14 cellular contexts compared by ENCODE assay signal in genomic region chr3:71425491-71426071, GRCh38.
DNase-seq lines count a peak whose midpoint lies in the region; ATAC-seq, FAIRE-seq and TF ChIP-seq lines count a peak whose summit lies in the region.
"Had no signal": no experiment of that assay in that cellular context is flagged by ENCODE, and none has a peak within 500 bp of the region (broad histone marks: within the 10 kb centered on the region; RNA-seq: fewer than 3 reads in every experiment).

No MANE protein-coding gene starts in this region.

- no peak for ATAC-seq in T-cell (replicated peaks in 1 of 4)
- no peak for ATAC-seq in WTC11

- H3K4me1 Mint-ChIP-seq in T-cell: peaks cover 93 to 98% (median 96%) of the 10 kb centered on the region in 3 donors
- H3K4me1 Mint-ChIP-seq in WTC11: peaks cover 26% of the 10 kb centered on the region

- peak overlapping the region in 1 of 3 donors; percentile 40 for H3K4me3 Mint-ChIP-seq in T-cell
- H3K4me3 Mint-ChIP-seq in WTC11: no peak overlapping the region

- POLR2A ChIA-PET in T-cell (lab: Charles Lee) (interaction anchor here (0.5 to 1.1 kb wide), 5 partner anchors 8 to 270 kb away, joined by 3 to 4 read pairs (median 4); no protein-coding TSS in a partner anchor), WTC11 (lab: Charles Lee) (no interaction called here)

- H3K27me3 Mint-ChIP-seq in T-cell (no peaks in the 10 kb centered on the region), WTC11 (ENCODE audit: low read depth) (no peaks in the 10 kb centered on the region)

- TF ChIP-seq CTCF in WTC11 (IDR thresholded peaks at IDR 0.05): no peak

- CTCF ChIA-PET in T-cell (lab: Charles Lee): interaction anchor here (0.5 to 1.0 kb wide), 7 partner anchors 8 to 388 kb away, joined by 3 to 6 read pairs (median 4); no protein-coding TSS in a partner anchor
- CTCF ChIA-PET in WTC11 (lab: Charles Lee): interaction anchor here (1.0 to 1.6 kb wide), 2 partner anchors 8 to 29 kb away, joined by 3 to 6 read pairs; no protein-coding TSS in a partner anchor

- DNase-seq in AG08395 (ENCODE audit: low spot score) (peak; percentile 54), EL (peak; percentile 64), T-cell (no peak), iris pigment epithelial cell (ENCODE audit: low read depth) (peak; percentile 62), WTC11 (ENCODE audit: low spot score) (no peak), DMS 273 treated with DMSO at 0.1 percent for 48 hours (lab: John Stamatoyannopoulos, UW) (no peak), frontal cortex (ENCODE audit: low spot score in 2 of 2) (no peak), putamen (ENCODE audit: low spot score) (no peak)
- DNase-seq: adrenal gland, DMS53, H7, NCI-H226, T-helper 9 cell, transverse colon had no signal

- H3K9me3 Mint-ChIP-seq in T-cell (no peaks in the 10 kb centered on the region), WTC11 (no peaks in the 10 kb centered on the region)

- H3K27ac Mint-ChIP-seq in T-cell (peak overlapping the region; percentile 81), WTC11 (no peak overlapping the region)

- H3K36me3 Mint-ChIP-seq in T-cell (peaks cover 48% of the 10 kb centered on the region), WTC11 (no peaks in the 10 kb centered on the region)

- no peak for FAIRE-seq in frontal cortex (lab: Jason Lieb, UNC)

TF ChIP-seq in WTC11, 78 proteins besides CTCF, POLR2A, EP300 and RAD21:
- TF ChIP-seq CREB1 (CRISPR knock-in tag; IDR thresholded peaks at IDR 0.05) (no peak), ZNF138 (CRISPR knock-in tag; conservative IDR thresholded peaks at IDR 0.05) (no peak), ZBTB21 (CRISPR knock-in tag; IDR thresholded peaks at IDR 0.05; ENCODE audit: borderline replicate concordance) (no peak), NFATC4 (CRISPR knock-in tag; IDR thresholded peaks at IDR 0.05) (no peak), TCF7 (CRISPR knock-in tag; IDR thresholded peaks at IDR 0.05; ENCODE audit: low read depth) (no peak), PRRX2 (CRISPR knock-in tag; IDR thresholded peaks at IDR 0.05) (no peak), TEAD1 (CRISPR knock-in tag; IDR thresholded peaks at IDR 0.05) (no peak), MXD4 (CRISPR knock-in tag; IDR thresholded peaks at IDR 0.05; ENCODE audit: borderline replicate concordance) (no peak), ZNF425 (CRISPR knock-in tag; conservative IDR thresholded peaks at IDR 0.05) (no peak), CBFB (CRISPR knock-in tag; IDR thresholded peaks at IDR 0.05; ENCODE audit: low read depth) (no peak), NFYB (CRISPR knock-in tag; conservative IDR thresholded peaks at IDR 0.05; ENCODE audit: low read depth) (no peak), CREM (CRISPR knock-in tag; IDR thresholded peaks at IDR 0.05) (no peak), ATF6 (CRISPR knock-in tag; IDR thresholded peaks at IDR 0.05) (no peak), JAZF1 (CRISPR knock-in tag; IDR thresholded peaks at IDR 0.05) (no peak), KAT7 (CRISPR knock-in tag; IDR thresholded peaks at IDR 0.05; ENCODE audit: borderline replicate concordance) (no peak), ZNF281 (CRISPR knock-in tag; IDR thresholded peaks at IDR 0.05) (no peak), ZNF263 (CRISPR knock-in tag; IDR thresholded peaks at IDR 0.05; ENCODE audit: low read depth) (no peak), ZNF416 (CRISPR knock-in tag; IDR thresholded peaks at IDR 0.05) (no peak), TP53 (CRISPR knock-in tag; IDR thresholded peaks at IDR 0.05) (no peak)
- TF ChIP-seq, protein P1, sequence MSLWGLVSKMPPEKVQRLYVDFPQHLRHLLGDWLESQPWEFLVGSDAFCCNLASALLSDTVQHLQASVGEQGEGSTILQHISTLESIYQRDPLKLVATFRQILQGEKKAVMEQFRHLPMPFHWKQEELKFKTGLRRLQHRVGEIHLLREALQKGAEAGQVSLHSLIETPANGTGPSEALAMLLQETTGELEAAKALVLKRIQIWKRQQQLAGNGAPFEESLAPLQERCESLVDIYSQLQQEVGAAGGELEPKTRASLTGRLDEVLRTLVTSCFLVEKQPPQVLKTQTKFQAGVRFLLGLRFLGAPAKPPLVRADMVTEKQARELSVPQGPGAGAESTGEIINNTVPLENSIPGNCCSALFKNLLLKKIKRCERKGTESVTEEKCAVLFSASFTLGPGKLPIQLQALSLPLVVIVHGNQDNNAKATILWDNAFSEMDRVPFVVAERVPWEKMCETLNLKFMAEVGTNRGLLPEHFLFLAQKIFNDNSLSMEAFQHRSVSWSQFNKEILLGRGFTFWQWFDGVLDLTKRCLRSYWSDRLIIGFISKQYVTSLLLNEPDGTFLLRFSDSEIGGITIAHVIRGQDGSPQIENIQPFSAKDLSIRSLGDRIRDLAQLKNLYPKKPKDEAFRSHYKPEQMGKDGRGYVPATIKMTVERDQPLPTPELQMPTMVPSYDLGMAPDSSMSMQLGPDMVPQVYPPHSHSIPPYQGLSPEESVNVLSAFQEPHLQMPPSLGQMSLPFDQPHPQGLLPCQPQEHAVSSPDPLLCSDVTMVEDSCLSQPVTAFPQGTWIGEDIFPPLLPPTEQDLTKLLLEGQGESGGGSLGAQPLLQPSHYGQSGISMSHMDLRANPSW (CRISPR knock-in tag; conservative IDR thresholded peaks at IDR 0.05; ENCODE audit: low read depth): no peak
TF ChIP-seq in WTC11: peak in this region for 0.

Comparison
In these comparisons a context has a peak if more than half of its experiments do, and no peak if none do; other contexts are left out.
1. DNase-seq: peak in AG08395 (single experiment), EL (single experiment) and iris pigment epithelial cell (single experiment); none in T-cell (0 of 34), WTC11 (single experiment), DMS 273 treated with DMSO at 0.1 percent for 48 hours (single experiment), frontal cortex (0 of 2) and putamen (single experiment).